20 cellular contexts compared by ENCODE assay signal in the genomic region with DNA sequence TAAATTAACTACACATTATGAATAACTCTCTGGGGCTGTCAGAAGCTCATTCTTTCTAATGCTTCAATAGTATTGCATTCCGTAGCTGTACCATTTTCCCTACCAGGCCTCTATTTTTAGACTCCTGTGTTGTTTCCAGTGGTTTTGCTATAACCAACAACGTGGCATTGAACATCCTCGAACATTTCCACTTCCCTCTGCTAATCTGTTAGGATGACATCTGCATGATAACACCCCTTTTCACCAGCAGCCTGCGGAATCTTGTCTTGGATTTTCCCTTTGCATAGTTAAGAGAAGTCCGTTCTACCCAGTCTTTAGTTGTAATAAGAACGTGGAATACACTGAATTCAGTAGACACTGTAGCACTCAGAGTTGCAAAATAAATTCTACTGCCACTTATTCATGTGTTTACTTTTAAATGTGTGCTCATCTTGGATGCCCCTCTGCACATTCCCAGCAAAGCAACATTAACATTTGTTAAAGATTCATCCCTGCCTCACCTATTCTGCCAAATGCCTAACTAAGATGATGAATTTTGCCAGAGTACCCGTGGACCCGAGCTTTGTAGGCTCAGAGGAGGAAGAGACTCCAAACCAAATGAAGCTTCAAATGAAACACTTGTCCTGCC. TPM values are rescaled to one million over a fixed set of nuclear protein-coding genes. Genes with fewer than 3 reads are reported as not detected.
DNase-seq lines count a peak whose midpoint lies in the region; ATAC-seq and TF ChIP-seq lines count a peak whose summit lies in the region.
"Had no signal": no experiment of that assay in that cellular context is flagged by ENCODE, and none has a peak within 500 bp of the region (broad histone marks: within the 10 kb centered on the region; RNA-seq: fewer than 3 reads in every experiment).

No MANE protein-coding gene starts in this region.

- peaks cover 7% of the 10 kb centered on the region for H3K4me1 ChIP-seq in IMR-90 (ENCODE audit: control insufficient read depth, insufficient read depth, low read length)
- H3K4me1 ChIP-seq: BLaER1 had no signal

- H2BK120ac ChIP-seq in IMR-90 (ENCODE audit: low read depth, low read length): no peak overlapping the region

- POLR2A ChIA-PET in IMR-90 (lab: Charles Lee; ENCODE audit: unreplicated experiment): no interaction called here

- in situ Hi-C loops in IMR-90 (cut with MboI; ENCODE audit: low sequenced_read_pairs): no loop called here

- no CpG with 5 or more reads among the region's 8 CpGs for WGBS in IMR-90 (ENCODE audit: extremely low coverage in 2 of 2, insufficient read length in 1 of 2), 2 experiments

- H3K36me3 ChIP-seq in IMR-90 (ENCODE audit: control insufficient read depth, insufficient read depth, low read length): peaks cover 5% of the 10 kb centered on the region; the same call in 1 of the 2 replicates

- H3K14ac ChIP-seq in IMR-90 (replicated peaks; ENCODE audit: low read depth, low read length): 0 out of 2 replicates have a peak overlapping the region, but pooled peaks have one; percentile 12

- H4K5ac ChIP-seq in IMR-90 (ENCODE audit: low read depth, low read length): no peak overlapping the region

- CTCF ChIA-PET in IMR-90 (lab: Yijun Ruan, JAX): no interaction called here

- no peak overlapping the region; the same call in 1 of the 2 replicates for H3K4ac ChIP-seq in IMR-90 (ENCODE audit: low read depth, low read length)

- TF ChIP-seq RAD21 in IMR-90 (IDR thresholded peaks at IDR 0.05; ENCODE audit: low read length): no peak

- H3K9me1 ChIP-seq in IMR-90 (ENCODE audit: insufficient read depth, low read length): peaks cover 11% of the 10 kb centered on the region

- no peak overlapping the region; the same call in 1 of the 2 replicates for H3K56ac ChIP-seq in IMR-90 (ENCODE audit: extremely low read depth, insufficient read depth, low read length)

- H2BK5ac ChIP-seq in IMR-90 (ENCODE audit: low read depth, low read length, poor library complexity, severe bottlenecking): peak overlapping the region; percentile 75

- 0 out of 4 replicates have a peak overlapping the region, but pooled peaks of 1 of the 2 experiments have one; percentile 63 for H4K8ac ChIP-seq in IMR-90 (ENCODE audit: low read depth in 2 of 2, low read length in 2 of 2)

- no peak overlapping the region for H2BK15ac ChIP-seq in IMR-90 (ENCODE audit: low read depth, low read length)

- H2AFZ ChIP-seq in IMR-90 (replicated peaks; ENCODE audit: low read length, poor library complexity): no peak overlapping the region

- peak overlapping the region; percentile 24; the same call in 1 of the 2 replicates for H3K18ac ChIP-seq in IMR-90 (ENCODE audit: low read depth, low read length)

- TF ChIP-seq CTCF in IMR-90 (conservative IDR thresholded peaks at IDR 0.05; ENCODE audit: low read depth, low read length) (no peak), epithelial cell of proximal tubule (conservative IDR thresholded peaks at IDR 0.05; ENCODE audit: low read depth, low read length) (no peak)

- intact Hi-C loops in IMR-90 (cut with micrococcal nuclease): no loop called here

- no peak overlapping the region for H2AK5ac ChIP-seq in IMR-90 (ENCODE audit: low read depth, low read length)

- H3K4me2 ChIP-seq in IMR-90 (ENCODE audit: low read depth, low read length): peak overlapping the region; percentile 54; the same call in 1 of the 2 replicates
- H3K4me2 ChIP-seq: BLaER1 had no signal

- TF ChIP-seq POLR2A in IMR-90 (IDR thresholded peaks at IDR 0.05; ENCODE audit: low read depth, low read length): no peak

- BruUV-seq in IMR-90 (replicated peaks; lab: Mats Ljungman, UMichigan): no TSS peak

- H3K23ac ChIP-seq in IMR-90 (ENCODE audit: low read depth, low read length): no peak overlapping the region; the same call in 1 of the 2 replicates

- H4K91ac ChIP-seq in IMR-90 (ENCODE audit: insufficient read depth, low read depth, low read length): no peak overlapping the region

- no peak overlapping the region for H3K27ac ChIP-seq in IMR-90 (ENCODE audit: insufficient read depth, low read length)
- H3K27ac ChIP-seq: BLaER1, HL-60, SJSA1 had no signal

- H3K9ac ChIP-seq in IMR-90 (ENCODE audit: low read depth, low read length): no peak overlapping the region
- H3K9ac ChIP-seq: BLaER1 had no signal

- H2AK9ac ChIP-seq in IMR-90 (replicated peaks; ENCODE audit: low read depth, low read length, poor library complexity): no peak overlapping the region

- DNase-seq in IMR-90: peak; percentile 44
- DNase-seq in epithelial cell of proximal tubule (ENCODE audit: low read depth): peak; percentile 79
- DNase-seq in myocyte (ENCODE audit: low read depth): peak; percentile 28
- DNase-seq in COR-L47 (lab: John Stamatoyannopoulos, UW): no peak
- no peak for DNase-seq in GOT3 (lab: John Stamatoyannopoulos, UW)
- no peak for DNase-seq in UCSD-AML1 (lab: John Stamatoyannopoulos, UW; ENCODE audit: unreplicated experiment)
- DNase-seq: DMS 273 treated with DMSO at 0.1 percent for 48 hours; KG1; NCI-H1048; NCI-H1694; NCI-H345; NCI-H526 treated with DMSO at 0.1 percent for 48 hours; NK-92 treated with Interleukin-12 subunit alpha and Interleukin-12 subunit beta, amount 100 ng/mL, for 24 hours; OCI-M1; RPMI8226 had no signal

- no peaks in the 10 kb centered on the region for H3K9me3 ChIP-seq in IMR-90 (ENCODE audit: control insufficient read depth, insufficient read depth, low read length)
- H3K9me3 ChIP-seq: BLaER1, SJSA1 had no signal

- H2BK20ac ChIP-seq in IMR-90 (ENCODE audit: low read depth, low read length): peak overlapping the region; percentile 47; the same call in 1 of the 2 replicates

- H3K4me3 ChIP-seq in IMR-90 (ENCODE audit: insufficient read depth, low read depth, low read length) (no peak overlapping the region), epithelial cell of proximal tubule (ENCODE audit: low read depth, low read length) (no peak overlapping the region)
- H3K4me3 ChIP-seq: BLaER1, SJSA1 had no signal

- ATAC-seq in IMR-90 (ENCODE audit: low read depth): peak; percentile 78
- ATAC-seq in GM21526 (IDR thresholded peaks at IDR 0.05; ENCODE audit: low FRiP score, unreplicated experiment): no peak
- ATAC-seq: HCT116 had no signal

- no peaks in the 10 kb centered on the region for H3K27me3 ChIP-seq in IMR-90 (ENCODE audit: control insufficient read depth, insufficient read depth, low read length)
- H3K27me3 ChIP-seq: BLaER1, SJSA1 had no signal

- H3K79me1 ChIP-seq in IMR-90 (ENCODE audit: low read depth in 1 of 2, low read length in 2 of 2): no peaks in the 10 kb centered on the region

- dilution Hi-C loops in IMR-90 (cut with HindIII; ENCODE audit: low sequenced_read_pairs, unreplicated experiment): no loop called here

- no peaks in the 10 kb centered on the region for H4K20me1 ChIP-seq in IMR-90 (ENCODE audit: insufficient read depth, low read length)
- H4K20me1 ChIP-seq: BLaER1 had no signal

TF ChIP-seq in IMR-90, 13 proteins besides CTCF, POLR2A, EP300 and RAD21:
- TF ChIP-seq BHLHE40 (IDR thresholded peaks at IDR 0.05; ENCODE audit: low read depth, low read length) (no peak), FOS (IDR thresholded peaks at IDR 0.05; ENCODE audit: low read depth, low read length) (no peak), CHD1 (IDR thresholded peaks at IDR 0.05; ENCODE audit: low read depth, low read length) (no peak), MXI1 (IDR thresholded peaks at IDR 0.05; ENCODE audit: borderline replicate concordance, low read depth, low read length) (no peak), CEBPB (IDR thresholded peaks at IDR 0.05; ENCODE audit: low read depth, low read length) (peak; percentile 63; the same call in 1 of the 2 replicates), RFX5 (IDR thresholded peaks at IDR 0.05; ENCODE audit: low read depth, low read length) (no peak)
- TF ChIP-seq, protein P1, sequence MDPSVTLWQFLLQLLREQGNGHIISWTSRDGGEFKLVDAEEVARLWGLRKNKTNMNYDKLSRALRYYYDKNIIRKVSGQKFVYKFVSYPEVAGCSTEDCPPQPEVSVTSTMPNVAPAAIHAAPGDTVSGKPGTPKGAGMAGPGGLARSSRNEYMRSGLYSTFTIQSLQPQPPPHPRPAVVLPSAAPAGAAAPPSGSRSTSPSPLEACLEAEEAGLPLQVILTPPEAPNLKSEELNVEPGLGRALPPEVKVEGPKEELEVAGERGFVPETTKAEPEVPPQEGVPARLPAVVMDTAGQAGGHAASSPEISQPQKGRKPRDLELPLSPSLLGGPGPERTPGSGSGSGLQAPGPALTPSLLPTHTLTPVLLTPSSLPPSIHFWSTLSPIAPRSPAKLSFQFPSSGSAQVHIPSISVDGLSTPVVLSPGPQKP (IDR thresholded peaks at IDR 0.05; ENCODE audit: borderline replicate concordance, low read depth, low read length): no peak
TF ChIP-seq in IMR-90: peak in this region for 1.

RNA-seq across cellular contexts. Expression of a gene that starts 55.6 kb away (rescaled TPM):
- 31.7 and 43.7 TPM in 2 replicates for total RNA-seq in IMR-90 (2012; rRNA removed)
- polyA plus RNA-seq in IMR-90 (2012; rRNA removed): 13.1 and 16.4 TPM in 2 replicates
- polyA plus RNA-seq in IMR-90 (2012; cell fraction: cytosol; rRNA removed): 5.4 and 6.4 TPM in 2 replicates
- polyA plus RNA-seq in IMR-90 (2012; cell fraction: nucleus; rRNA removed; ENCODE audit: low replicate concordance): 5.6 and 13.5 TPM in 2 replicates
- 31.2 and 54.4 TPM in 2 replicates for total RNA-seq in epithelial cell of proximal tubule
- total RNA-seq in myocyte: 6.8 and 7.9 TPM in 2 replicates
- 25.7 TPM for polyA plus RNA-seq in myocyte (2012)

Comparison
In these comparisons a context has a peak if more than half of its experiments do, and no peak if none do; other contexts are left out.
1. DNase-seq: peak in IMR-90 (single experiment), epithelial cell of proximal tubule (single experiment) and myocyte (single experiment); none in COR-L47 (single experiment), GOT3 (single experiment) and UCSD-AML1 (single experiment).